ENCODE assay signal across 1 cellular context in genomic region chr22:21948390-21948789, GRCh38.
TF ChIP-seq lines count a peak whose summit lies in the region.

No MANE protein-coding gene starts in this region.

TF ChIP-seq in IMR-90, 13 proteins besides CTCF, POLR2A, EP300 and RAD21:
- TF ChIP-seq NFE2L2 (IDR thresholded peaks at IDR 0.05; ENCODE audit: low read depth, low read length), result no peak
- TF ChIP-seq CEBPB (IDR thresholded peaks at IDR 0.05; ENCODE audit: low read depth, low read length), result no peak
- TF ChIP-seq CHD1 (IDR thresholded peaks at IDR 0.05; ENCODE audit: low read depth, low read length), result no peak
- no peak for TF ChIP-seq MAZ (IDR thresholded peaks at IDR 0.05; ENCODE audit: borderline replicate concordance, low read depth, low read length)
- TF ChIP-seq MXI1 (IDR thresholded peaks at IDR 0.05; ENCODE audit: borderline replicate concordance, low read depth, low read length), result no peak
- no peak for TF ChIP-seq SMC3 (IDR thresholded peaks at IDR 0.05; ENCODE audit: low read depth, low read length)
- TF ChIP-seq MAFK (IDR thresholded peaks at IDR 0.05; ENCODE audit: low read depth, low read length), result no peak
- TF ChIP-seq BHLHE40 (IDR thresholded peaks at IDR 0.05; ENCODE audit: low read depth, low read length), result no peak
- no peak for TF ChIP-seq RFX5 (IDR thresholded peaks at IDR 0.05; ENCODE audit: low read depth, low read length)
- no peak for TF ChIP-seq FOS (IDR thresholded peaks at IDR 0.05; ENCODE audit: low read depth, low read length)
- no peak for TF ChIP-seq ELK1 (IDR thresholded peaks at IDR 0.05; ENCODE audit: borderline replicate concordance, low read depth, low read length)
